Comparison of ENCODE assay signal across 10 cellular contexts in genomic region chr11:61075891-61076290, GRCh38. TPM values are rescaled to one million over a fixed set of nuclear protein-coding genes. Genes with fewer than 3 reads are reported as not detected.
DNase-seq lines count a peak whose midpoint lies in the region; FAIRE-seq and TF ChIP-seq lines count a peak whose summit lies in the region.
"Had no signal": no experiment of that assay in that cellular context is flagged by ENCODE, and none has a peak within 500 bp of the region (broad histone marks: within the 10 kb centered on the region; RNA-seq: fewer than 3 reads in every experiment).

No MANE protein-coding gene starts in this region.

- DNase-seq in ELF-1 (ENCODE audit: low read depth, low spot score) (peak; percentile 58), PC-9 (peak; percentile 77 to 93), epithelial cell of esophagus (ENCODE audit: low read depth) (peak; percentile 79), neural progenitor cell (ENCODE audit: low spot score) (peak; percentile 67), kidney (no peak), DMS 273 treated with DMSO at 0.1 percent for 48 hours (lab: John Stamatoyannopoulos, UW) (no peak), hippocampal formation (lab: John Stamatoyannopoulos, UW) (no peak), esophagus squamous epithelium (lab: John Stamatoyannopoulos, UW) (no peak)
- DNase-seq: activated CD4-positive, alpha-beta T cell treated with anti-CD3 and anti-CD28 coated beads for 48 hours had no signal

- H3K27ac ChIP-seq in PC-9, result peak overlapping the region; percentile 10; the same call in 1 of the 2 replicates
- no peak overlapping the region for H3K27ac ChIP-seq in neural progenitor cell
- no peak overlapping the region for H3K27ac ChIP-seq in kidney (ENCODE audit: low read depth in 2 of 2, low read length in 2 of 2)
- H3K27ac ChIP-seq in esophagus squamous epithelium, result no peak overlapping the region

- H3K27me3 ChIP-seq in PC-9 (ENCODE audit: insufficient read depth, low read depth), result no peaks in the 10 kb centered on the region
- no peaks in the 10 kb centered on the region for H3K27me3 ChIP-seq in neural progenitor cell
- H3K27me3 ChIP-seq in esophagus squamous epithelium, result no peaks in the 10 kb centered on the region

- intact Hi-C loops in PC-9 (cut with micrococcal nuclease; ENCODE audit: unreplicated experiment) (loop anchor here (1.0 to 5.0 kb wide), 2 partner anchors 15 to 86 kb away; partner anchors contain the start of gene VPS37C), kidney (cut with DNase I) (no loop called here), esophagus squamous epithelium (cut with DNase I) (no loop called here)

- H3K4me3 ChIP-seq in PC-9, result no peak overlapping the region
- H3K4me3 ChIP-seq in epithelial cell of esophagus (ENCODE audit: low read length), result no peak overlapping the region
- no peak overlapping the region for H3K4me3 ChIP-seq in neural progenitor cell
- no peak overlapping the region for H3K4me3 ChIP-seq in kidney (ENCODE audit: low read length in 2 of 2)
- no peak overlapping the region for H3K4me3 ChIP-seq in esophagus squamous epithelium
- H3K4me3 ChIP-seq: skin epidermis had no signal

- H3K79me2 ChIP-seq in PC-9 (ENCODE audit: low read depth) (no peaks in the 10 kb centered on the region), neural progenitor cell (ENCODE audit: low read depth) (no peaks in the 10 kb centered on the region)

- H3F3A ChIP-seq in PC-9 (ENCODE audit: insufficient read depth, low read depth), result no peaks in the 10 kb centered on the region
- peaks cover 4% of the 10 kb centered on the region for H3F3A ChIP-seq in neural progenitor cell (ENCODE audit: low read depth)

- H3K4me3 Mint-ChIP-seq in neural progenitor cell, result no peak overlapping the region

- 34 to 38% methylated on average over 5 of the region's 5 CpGs for WGBS in esophagus squamous epithelium, 2 donors

- no peaks in the 10 kb centered on the region for H3K36me3 Mint-ChIP-seq in neural progenitor cell

- CTCF ChIA-PET in PC-9 (lab: Charles Lee), result interaction anchor here (0.7 kb wide), 1 partner anchor 160 kb away, joined by 3 read pairs; no protein-coding TSS in a partner anchor

- peak overlapping the region; percentile 37 for H3K4me2 ChIP-seq in PC-9
- H3K4me2 ChIP-seq in neural progenitor cell, result no peak overlapping the region

- TF ChIP-seq CTCF in PC-9 (conservative IDR thresholded peaks at IDR 0.05) (no peak), epithelial cell of esophagus (IDR thresholded peaks at IDR 0.05; ENCODE audit: insufficient read depth, low read depth, low read length, missing control alignments) (no peak), neural progenitor cell (IDR thresholded peaks at IDR 0.05) (no peak), kidney (IDR thresholded peaks at IDR 0.05; ENCODE audit: borderline replicate concordance, extremely low read depth, insufficient read depth) (no peak), esophagus squamous epithelium (IDR thresholded peaks at IDR 0.05) (no peak)

- no peaks in the 10 kb centered on the region for H3K9me2 ChIP-seq in PC-9 (ENCODE audit: insufficient read depth)

- no TSS peak for BruUV-seq in PC-9 (replicated peaks; lab: Mats Ljungman, UMichigan)

- peaks cover 6% of the 10 kb centered on the region for H3K27me3 Mint-ChIP-seq in neural progenitor cell (ENCODE audit: insufficient read depth, low read depth)

- no peak for FAIRE-seq in kidney (lab: Jason Lieb, UNC)

- H3K9me3 Mint-ChIP-seq in neural progenitor cell, result no peaks in the 10 kb centered on the region

- no peak for TF ChIP-seq POLR2A in esophagus squamous epithelium (IDR thresholded peaks at IDR 0.05)

- H3K9me3 ChIP-seq in PC-9 (ENCODE audit: insufficient read depth, low read depth) (no peaks in the 10 kb centered on the region), neural progenitor cell (ENCODE audit: low read depth) (peaks cover 3% of the 10 kb centered on the region), kidney (ENCODE audit: control insufficient read depth in 1 of 2, low read length in 2 of 2) (no peaks in the 10 kb centered on the region), esophagus squamous epithelium (no peaks in the 10 kb centered on the region)

- POLR2A ChIA-PET in PC-9 (lab: Charles Lee; ENCODE audit: unreplicated experiment), result interaction anchor here (0.6 kb wide), 1 partner anchor 37 kb away, joined by 8 read pairs; no protein-coding TSS in a partner anchor

- no peak overlapping the region for H3K9ac ChIP-seq in neural progenitor cell
- H3K9ac ChIP-seq in kidney (ENCODE audit: low read length in 2 of 2), result no peak overlapping the region

- peaks cover 38% of the 10 kb centered on the region for H3K4me1 Mint-ChIP-seq in neural progenitor cell

- H3K4me1 ChIP-seq in PC-9 (replicated peaks; ENCODE audit: insufficient read depth), result peaks cover 14% of the 10 kb centered on the region; the same call in 1 of the 2 replicates
- H3K4me1 ChIP-seq in neural progenitor cell, result peaks cover 21% of the 10 kb centered on the region
- H3K4me1 ChIP-seq in kidney (ENCODE audit: control insufficient read depth in 1 of 2, insufficient read depth in 1 of 2, low read depth in 1 of 2, low read length in 2 of 2), result no peaks in the 10 kb centered on the region
- peaks cover 0 to 9% (median 0%) of the 10 kb centered on the region in 3 donors for H3K4me1 ChIP-seq in esophagus squamous epithelium

- H2AFZ ChIP-seq in PC-9 (no peak overlapping the region), neural progenitor cell (replicated peaks) (no peak overlapping the region)

- no peak overlapping the region for H3K27ac Mint-ChIP-seq in neural progenitor cell

- H4K20me1 ChIP-seq in PC-9 (ENCODE audit: insufficient read depth) (no peaks in the 10 kb centered on the region), neural progenitor cell (ENCODE audit: low read depth) (no peaks in the 10 kb centered on the region)

- no peaks in the 10 kb centered on the region for H3K36me3 ChIP-seq in PC-9 (ENCODE audit: low read depth)
- H3K36me3 ChIP-seq in neural progenitor cell, result no peaks in the 10 kb centered on the region
- H3K36me3 ChIP-seq in kidney (ENCODE audit: control insufficient read depth in 1 of 2, insufficient read depth in 2 of 2, low read length in 2 of 2), result no peaks in the 10 kb centered on the region
- H3K36me3 ChIP-seq in esophagus squamous epithelium, result no peaks in the 10 kb centered on the region

RNA-seq across cellular contexts. Expression of gene CD5, which starts 26.4 kb away (rescaled TPM):
- total RNA-seq in PC-9 (2021) (not detected in 2 replicates), neural progenitor cell (ENCODE audit: low replicate concordance) (not detected in 2 replicates), kidney (2.9 TPM), esophagus squamous epithelium (1 to 10 TPM in 3 of 4 donors, under 1 TPM in 1; 0.75 to 5.8 (median 2.2) TPM)
- 0.26 TPM for polyA plus RNA-seq in kidney (ENCODE audit: insufficient read depth, low read depth, low replicate concordance)

Comparison
In these comparisons a context has a peak if more than half of its experiments do, and no peak if none do; other contexts are left out.
1. DNase-seq: peak in ELF-1 (single experiment), PC-9 (2 of 2), epithelial cell of esophagus (single experiment) and neural progenitor cell (single experiment); none in kidney (single experiment), DMS 273 treated with DMSO at 0.1 percent for 48 hours (single experiment), hippocampal formation (0 of 2) and esophagus squamous epithelium (single experiment).